ENCODE assay signal across 6 cellular contexts in genomic region chr6:63522911-63523287, GRCh38. TPM values are rescaled to one million over a fixed set of nuclear protein-coding genes. Genes with fewer than 3 reads are reported as not detected.
A peak's percentile ranks its signal among the peaks of the same experiment; 100 is the strongest.
DNase-seq lines count a peak whose midpoint lies in the region; ATAC-seq, FAIRE-seq and TF ChIP-seq lines count a peak whose summit lies in the region.
"Not testable (repeated sequence)": the region's sequence is repeated elsewhere in the genome, so short reads cannot be mapped to it uniquely, and the experiment has no call there.

No MANE protein-coding gene starts in this region.

- not testable (repeated sequence) for H4K20me1 ChIP-seq in GM23248 (ENCODE audit: insufficient read depth); PC-3 (ENCODE audit: low read length); astrocyte (ENCODE audit: insufficient read depth, low read length)

- H3K27ac ChIP-seq in GM23248; astrocyte (ENCODE audit: low read depth, low read length): not testable (repeated sequence)
- H3K27ac ChIP-seq in PC-3 (ENCODE audit: low read length) (peak overlapping the region; percentile 68), foreskin keratinocyte (peak overlapping the region; percentile 59), right lobe of liver (peak overlapping the region; percentile 65 to 95 (median 90))

- POLR2A ChIA-PET in PC-3 (lab: Charles Lee; ENCODE audit: unreplicated experiment), result not testable (repeated sequence)

- TF ChIP-seq POLR2A in right lobe of liver (IDR thresholded peaks at IDR 0.05), result not testable (repeated sequence)

- H3K27me3 Mint-ChIP-seq in astrocyte (ENCODE audit: low read depth, unreplicated experiment), result not testable (repeated sequence)

- H3K27me3 ChIP-seq in GM23248 (replicated peaks; ENCODE audit: insufficient read depth); PC-3 (ENCODE audit: low read length); astrocyte (ENCODE audit: insufficient read depth, low read length); foreskin keratinocyte; right lobe of liver: not testable (repeated sequence)

- H2AFZ ChIP-seq in GM23248; PC-3 (ENCODE audit: low read length); astrocyte (ENCODE audit: low read depth, low read length): not testable (repeated sequence)

- H3K9me3 ChIP-seq in GM23248 (ENCODE audit: low read depth); PC-3 (ENCODE audit: low read length); astrocyte (ENCODE audit: insufficient read depth, low read depth, low read length); right lobe of liver: not testable (repeated sequence)

- not testable (repeated sequence) for TF ChIP-seq CTCF in PC-3 (conservative IDR thresholded peaks at IDR 0.05; ENCODE audit: low read depth, low read length); astrocyte (IDR thresholded peaks at IDR 0.05; ENCODE audit: insufficient read depth, low read depth, low read length); epithelial cell of esophagus (IDR thresholded peaks at IDR 0.05; ENCODE audit: insufficient read depth, low read depth, low read length, missing control alignments); foreskin keratinocyte (conservative IDR thresholded peaks at IDR 0.05); right lobe of liver (IDR thresholded peaks at IDR 0.05)

- CTCF ChIA-PET in PC-3 (lab: Charles Lee), result not testable (repeated sequence)

- not testable (repeated sequence) for H3K4me3 ChIP-seq in GM23248; PC-3 (ENCODE audit: low read length); astrocyte (ENCODE audit: insufficient read depth, low read depth, low read length); epithelial cell of esophagus (ENCODE audit: low read length)
- H3K4me3 ChIP-seq in right lobe of liver, result peak overlapping the region in 1 of 3 donors; percentile 12

- H3K4me1 Mint-ChIP-seq in astrocyte (ENCODE audit: low read depth, unreplicated experiment), result not testable (repeated sequence)

- not testable (repeated sequence) for ATAC-seq in PC-3, foreskin keratinocyte, right lobe of liver

- 62 to 68% methylated on average over 7 of the region's 7 CpGs for WGBS in GM23248 (ENCODE audit: low coverage in 1 of 2, low lambda C conversion rate in 2 of 2, missing lambda C conversion rate in 2 of 2), 2 experiments
- WGBS in right lobe of liver (ENCODE audit: insufficient coverage, low coverage, low lambda C conversion rate, missing lambda C conversion rate), result 59% methylated on average over 7 of the region's 7 CpGs

- H3K4me2 ChIP-seq in GM23248 (ENCODE audit: unreplicated experiment); astrocyte (ENCODE audit: low read length): not testable (repeated sequence)
- peak overlapping the region; percentile 38; the same call in 1 of the 2 replicates for H3K4me2 ChIP-seq in PC-3 (ENCODE audit: low read length)

- not testable (repeated sequence) for H3K36me3 Mint-ChIP-seq in astrocyte (ENCODE audit: low read depth, unreplicated experiment)

- H3K79me2 ChIP-seq in GM23248 (ENCODE audit: insufficient read depth); PC-3 (ENCODE audit: low read length); astrocyte (ENCODE audit: insufficient read depth, low read length): not testable (repeated sequence)

- not testable (repeated sequence) for H3K36me3 ChIP-seq in GM23248 (ENCODE audit: low read depth); PC-3 (ENCODE audit: low read depth, low read length); astrocyte (ENCODE audit: insufficient read depth, low read length); right lobe of liver

- H3K4me1 ChIP-seq in GM23248 (ENCODE audit: insufficient read depth); astrocyte (ENCODE audit: insufficient read depth, low read length): not testable (repeated sequence)
- H3K4me1 ChIP-seq in PC-3 (ENCODE audit: insufficient read depth, low read length) (peaks cover 14% of the 10 kb centered on the region), foreskin keratinocyte (peaks cover 14% of the 10 kb centered on the region), right lobe of liver (peaks cover 0 to 43% (median 5%) of the 10 kb centered on the region in 4 donors)

- not testable (repeated sequence) for H3K4me3 Mint-ChIP-seq in astrocyte (ENCODE audit: unreplicated experiment)

- in situ Hi-C loops in GM23248 (cut with MboI), result not testable (repeated sequence)

- not testable (repeated sequence) for BruUV-seq in PC-3 (replicated peaks; lab: Mats Ljungman, UMichigan)

- H3K27ac Mint-ChIP-seq in astrocyte (ENCODE audit: unreplicated experiment), result peak overlapping the region; percentile 42

- H3K9me3 Mint-ChIP-seq in astrocyte (ENCODE audit: unreplicated experiment), result not testable (repeated sequence)

- H3F3A ChIP-seq in GM23248 (ENCODE audit: insufficient read depth); PC-3 (ENCODE audit: low read length, unreplicated experiment): not testable (repeated sequence)

- intact Hi-C loops in PC-3 (cut with micrococcal nuclease); right lobe of liver (cut with DNase I): not testable (repeated sequence)

- H3K9ac ChIP-seq in GM23248; PC-3 (ENCODE audit: low read length); astrocyte (ENCODE audit: low read length): not testable (repeated sequence)

- not testable (repeated sequence) for FAIRE-seq in astrocyte (lab: Jason Lieb, UNC)

- peak; percentile 12 for DNase-seq in GM23248
- DNase-seq in PC-3; astrocyte (ENCODE audit: low read depth); foreskin keratinocyte; right lobe of liver: not testable (repeated sequence)
- DNase-seq in epithelial cell of esophagus (ENCODE audit: low read depth), result peak; percentile 11

- not testable (repeated sequence) for H3K9me2 ChIP-seq in GM23248 (ENCODE audit: insufficient read depth); PC-3 (replicated peaks; ENCODE audit: low read length)

RNA-seq across cellular contexts. Expression of gene PTP4A1, which starts 49.4 kb away (rescaled TPM):
- total RNA-seq in GM23248 (2014; rRNA removed; shearing (Covaris generic)), result 24.9 and 31.4 TPM in 2 replicates
- polyA plus RNA-seq in GM23248 (2016; fragmentation: Nextera tagmentation; extraction: Ambion mirVana) (133 and 138 TPM in 2 replicates), foreskin keratinocyte (39.6 and 48.9 TPM in 2 replicates)
- total RNA-seq in PC-3 (2014; rRNA removed) (29.9 and 45.7 TPM in 2 replicates), astrocyte (136 and 143 TPM in 2 replicates), foreskin keratinocyte (77.0 and 78.5 TPM in 2 replicates), right lobe of liver (100 to 1,000 TPM; 147 to 342 (median 225) TPM)
